In the genomic region with DNA sequence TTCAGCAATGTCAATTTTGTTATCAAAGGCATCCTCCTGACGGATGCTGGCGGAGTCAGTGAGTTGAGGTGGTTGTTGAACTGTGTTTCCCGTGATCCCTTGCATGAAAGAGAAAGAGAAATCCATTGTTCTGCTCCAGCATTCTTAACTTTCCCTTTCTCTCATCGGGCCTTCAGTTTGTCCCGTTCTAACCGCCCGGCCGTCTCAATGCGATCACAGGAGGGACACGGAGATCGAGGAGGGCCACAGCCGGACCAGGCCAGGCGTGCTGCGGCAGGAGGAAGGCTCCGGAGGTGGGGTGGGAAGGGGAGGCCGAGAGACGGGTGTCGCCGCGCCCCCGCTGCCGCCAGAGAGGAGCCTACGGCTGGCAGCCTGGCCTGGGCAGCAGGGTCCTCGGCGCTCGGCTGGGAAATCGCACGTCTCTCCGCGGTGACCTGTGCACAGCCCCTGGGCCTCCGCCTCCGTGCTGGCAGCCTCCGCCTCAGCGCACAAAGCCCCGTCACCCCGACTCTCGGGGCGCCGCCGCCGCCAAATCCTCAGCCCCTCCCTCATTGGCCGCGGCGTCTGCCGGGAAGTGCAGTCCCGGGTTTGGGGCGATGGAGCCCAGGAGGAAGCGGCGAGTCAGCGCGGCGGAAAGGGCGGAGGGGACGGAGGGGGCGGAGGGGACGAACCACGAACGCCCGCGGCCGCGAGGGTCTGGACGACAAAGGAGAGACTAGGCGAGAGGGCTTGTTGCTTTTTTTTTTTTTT, we compare ENCODE assay signal across 7 cellular contexts. TPM values are rescaled to one million over a fixed set of nuclear protein-coding genes. Genes with fewer than 3 reads are reported as not detected.
DNase-seq lines count a peak whose midpoint lies in the region; ATAC-seq, FAIRE-seq and TF ChIP-seq lines count a peak whose summit lies in the region.

No MANE protein-coding gene starts in this region.

- H4K20me1 ChIP-seq in astrocyte (ENCODE audit: insufficient read depth, low read length), result no peaks in the 10 kb centered on the region

- peaks cover 4% of the 10 kb centered on the region for H3K27me3 Mint-ChIP-seq in astrocyte (ENCODE audit: low read depth, unreplicated experiment)

- H3K4me2 ChIP-seq in astrocyte (ENCODE audit: low read length), result peak overlapping the region; percentile 81

- no peak for FAIRE-seq in astrocyte (lab: Jason Lieb, UNC)

- H3K4me1 ChIP-seq in astrocyte (ENCODE audit: insufficient read depth, low read length) (peaks cover 5% of the 10 kb centered on the region), rectal smooth muscle tissue (ENCODE audit: control insufficient read depth, insufficient read depth, low read length) (no peaks in the 10 kb centered on the region), urinary bladder (ENCODE audit: insufficient read depth) (no peaks in the 10 kb centered on the region)

- no peak for TF ChIP-seq CTCF in astrocyte (IDR thresholded peaks at IDR 0.05; ENCODE audit: insufficient read depth, low read depth, low read length)

- peak overlapping the region; percentile 76 for H3K9ac ChIP-seq in astrocyte (ENCODE audit: low read length)
- peak overlapping the region; percentile 94 for H3K9ac ChIP-seq in rectal smooth muscle tissue (ENCODE audit: low read length)

- H3K9me3 ChIP-seq in astrocyte (ENCODE audit: insufficient read depth, low read depth, low read length), result no peaks in the 10 kb centered on the region

- H3K36me3 Mint-ChIP-seq in astrocyte (ENCODE audit: low read depth, unreplicated experiment), result no peaks in the 10 kb centered on the region

- H3K4me3 ChIP-seq in astrocyte (ENCODE audit: insufficient read depth, low read depth, low read length), result peak overlapping the region; percentile 42
- peak overlapping the region; percentile 95 for H3K4me3 ChIP-seq in rectal smooth muscle tissue (ENCODE audit: low read length)
- peak overlapping the region; percentile 78 for H3K4me3 ChIP-seq in urinary bladder (ENCODE audit: low read depth, low read length)

- H3K79me2 ChIP-seq in astrocyte (ENCODE audit: insufficient read depth, low read length), result no peaks in the 10 kb centered on the region

- H3K4me3 Mint-ChIP-seq in astrocyte (ENCODE audit: unreplicated experiment), result peak overlapping the region; percentile 66

- peaks cover 20% of the 10 kb centered on the region for H3K4me1 Mint-ChIP-seq in astrocyte (ENCODE audit: low read depth, unreplicated experiment)

- peak overlapping the region; percentile 44 for H3K27ac ChIP-seq in astrocyte (ENCODE audit: low read depth, low read length)
- peak overlapping the region; percentile 97 for H3K27ac ChIP-seq in rectal smooth muscle tissue (ENCODE audit: low read depth, low read length)
- H3K27ac ChIP-seq in urinary bladder (ENCODE audit: low read depth), result peak overlapping the region; percentile 98

- H3K9me3 Mint-ChIP-seq in astrocyte (ENCODE audit: unreplicated experiment), result no peaks in the 10 kb centered on the region

- under 1% methylated on average over 64 of the region's 64 CpGs for WGBS in urinary bladder

- H3K27me3 ChIP-seq in astrocyte (ENCODE audit: insufficient read depth, low read length) (no peaks in the 10 kb centered on the region), rectal smooth muscle tissue (ENCODE audit: control insufficient read depth, insufficient read depth, low read length) (no peaks in the 10 kb centered on the region)

- DNase-seq in T-helper 2 cell (peak; percentile 36 to 90 (median 63)), astrocyte (ENCODE audit: low read depth) (peak; percentile 37), hepatic stellate cell (ENCODE audit: low spot score) (peak; percentile 72)

- peak overlapping the region; percentile 48 for H3K27ac Mint-ChIP-seq in astrocyte (ENCODE audit: unreplicated experiment)

- H3K36me3 ChIP-seq in astrocyte (ENCODE audit: insufficient read depth, low read length) (no peaks in the 10 kb centered on the region), rectal smooth muscle tissue (ENCODE audit: control insufficient read depth, insufficient read depth, low read length) (no peaks in the 10 kb centered on the region), urinary bladder (ENCODE audit: insufficient read depth) (no peaks in the 10 kb centered on the region)

- H2AFZ ChIP-seq in astrocyte (ENCODE audit: low read depth, low read length), result peak overlapping the region; percentile 92

- ATAC-seq in GM18867 (IDR thresholded peaks at IDR 0.05; ENCODE audit: unreplicated experiment), result peak; percentile 74
- ATAC-seq in HG03460 (IDR thresholded peaks at IDR 0.05; ENCODE audit: unreplicated experiment), result peak; percentile 74

RNA-seq across cellular contexts. Expression of a gene that starts 38.1 kb away (rescaled TPM):
- total RNA-seq in astrocyte (not detected in 2 replicates), urinary bladder (0.21 TPM)
- polyA plus RNA-seq in urinary bladder, result not detected

RNA-seq across cellular contexts. Expression of a gene that starts 58.3 kb away (rescaled TPM):
- 63.3 and 71.6 TPM in 2 replicates for total RNA-seq in astrocyte
- total RNA-seq in urinary bladder, result 44.5 TPM
- 73.9 TPM for polyA plus RNA-seq in urinary bladder

RNA-seq across cellular contexts. Expression of a gene that starts 58.8 kb away (rescaled TPM):
- total RNA-seq in astrocyte (not detected in 2 replicates), urinary bladder (11.6 TPM)
- 9.3 TPM for polyA plus RNA-seq in urinary bladder

RNA-seq across cellular contexts. Expression of a gene that starts 59.7 kb away (rescaled TPM):
- 0.16 TPM in 1 of 2 replicates, not detected in the other for total RNA-seq in astrocyte
- not detected for total RNA-seq in urinary bladder
- 0.05 TPM for polyA plus RNA-seq in urinary bladder

Comparison
In these comparisons a context has a peak if more than half of its experiments do, and no peak if none do; other contexts are left out.
1. Peak in every context shown above with its lines: DNase-seq, ATAC-seq, H3K4me3 ChIP-seq and H3K27ac ChIP-seq.
2. H3K27ac ChIP-seq: peak in every context shown above with its lines; median percentile 98 in urinary bladder; 97 in rectal smooth muscle tissue; 44 in astrocyte.
3. H3K4me3 ChIP-seq: peak in every context shown above with its lines; median percentile 95 in rectal smooth muscle tissue; 78 in urinary bladder; 42 in astrocyte.
4. RNA of a gene that starts 58.8 kb away (total RNA-seq): 11.6 TPM in urinary bladder (single experiment); not detected in astrocyte; every median in the first group is over 10 times any median in the second.